12 cellular contexts compared by ENCODE assay signal in the genomic region with DNA sequence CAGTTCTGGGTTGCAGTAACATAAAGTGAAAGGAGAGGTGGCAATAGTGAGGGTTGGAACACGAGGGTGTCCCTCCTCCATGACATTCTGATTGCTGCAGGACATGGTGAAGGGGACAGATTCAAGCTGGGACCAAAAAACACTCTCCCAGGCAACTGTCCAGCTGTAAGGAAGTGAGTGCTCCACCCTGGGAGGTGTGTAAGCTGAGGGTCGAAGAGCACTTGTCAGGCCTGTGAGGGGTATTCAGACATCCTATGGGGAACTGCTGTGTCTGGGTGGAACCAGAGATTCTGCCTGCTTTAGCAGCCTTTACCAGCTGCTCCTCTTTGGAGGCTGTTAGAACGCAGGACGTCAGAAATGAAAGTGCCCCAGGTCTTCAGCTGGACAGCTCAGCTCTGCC.
DNase-seq lines count a peak whose midpoint lies in the region; ATAC-seq and TF ChIP-seq lines count a peak whose summit lies in the region.
"Had no signal": no experiment of that assay in that cellular context is flagged by ENCODE, and none has a peak within 500 bp of the region (broad histone marks: within the 10 kb centered on the region; RNA-seq: fewer than 3 reads in every experiment).

No MANE protein-coding gene starts in this region.

- no peak overlapping the region for H2AFZ ChIP-seq in osteoblast (ENCODE audit: low read length)

- H3K4me2 ChIP-seq in osteoblast (ENCODE audit: insufficient read depth, low read length), result no peak overlapping the region

- intact Hi-C loops in Right ventricle myocardium inferior (cut with DNase I) (no loop called here), left ventricle myocardium inferior (cut with micrococcal nuclease) (no loop called here)

- DNase-seq in Right ventricle myocardium inferior (ENCODE audit: missing footprints), result peak; percentile 14
- no peak for DNase-seq in left ventricle myocardium inferior
- peak; percentile 45 for DNase-seq in osteoblast (ENCODE audit: insufficient read length, low spot score, missing footprints)
- no peak for DNase-seq in MG63
- DNase-seq in HPDE6-E6E7 (ENCODE audit: extremely low spot score), result no peak
- DNase-seq: CD8-positive, alpha-beta T cell; COR-L47; GF-D8; HCEC 1CT had no signal

- H3K4me1 ChIP-seq in left ventricle myocardium inferior, result peaks cover 52% of the 10 kb centered on the region
- H3K4me1 ChIP-seq in gastroesophageal sphincter, result peaks cover 0 to 58% (median 21%) of the 10 kb centered on the region in 3 donors
- no peaks in the 10 kb centered on the region for H3K4me1 ChIP-seq in osteoblast (ENCODE audit: insufficient read depth, low read length)

- TF ChIP-seq CTCF in left ventricle myocardium inferior (IDR thresholded peaks at IDR 0.05; ENCODE audit: borderline replicate concordance) (no peak), gastroesophageal sphincter (IDR thresholded peaks at IDR 0.05) (no peak), osteoblast (IDR thresholded peaks at IDR 0.05; ENCODE audit: extremely low read depth, low read depth, low read length) (no peak)

- WGBS in gastroesophageal sphincter (ENCODE audit: low coverage in 1 of 2), 2 donors, result 76 to 79% methylated on average over 2 to 3 of the region's 4 CpGs

- no peak for ATAC-seq in Right ventricle myocardium inferior
- no peak for ATAC-seq in gastroesophageal sphincter
- no peak for ATAC-seq in HG03521 (IDR thresholded peaks at IDR 0.05; ENCODE audit: unreplicated experiment)
- ATAC-seq: CD8-positive, alpha-beta T cell had no signal

- H3K9me3 ChIP-seq in left ventricle myocardium inferior (replicated peaks), result no peaks in the 10 kb centered on the region
- H3K9me3 ChIP-seq in gastroesophageal sphincter, result no peaks in the 10 kb centered on the region
- no peaks in the 10 kb centered on the region for H3K9me3 ChIP-seq in osteoblast (ENCODE audit: low read depth, low read length)
- H3K9me3 ChIP-seq in MG63, result no peaks in the 10 kb centered on the region

- no peaks in the 10 kb centered on the region for H3K36me3 ChIP-seq in left ventricle myocardium inferior
- no peaks in the 10 kb centered on the region for H3K36me3 ChIP-seq in gastroesophageal sphincter
- no peaks in the 10 kb centered on the region for H3K36me3 ChIP-seq in osteoblast (ENCODE audit: insufficient read depth, low read length)
- H3K36me3 ChIP-seq in MG63, result peaks cover 4% of the 10 kb centered on the region

- TF ChIP-seq EP300 in gastroesophageal sphincter (IDR thresholded peaks at IDR 0.05), result no peak

- no peaks in the 10 kb centered on the region for H3K79me2 ChIP-seq in osteoblast (ENCODE audit: insufficient read depth, low read length)

- no peaks in the 10 kb centered on the region for H4K20me1 ChIP-seq in osteoblast (ENCODE audit: insufficient read depth, low read length)

- H3K27me3 ChIP-seq in left ventricle myocardium inferior (ENCODE audit: low read depth) (no peaks in the 10 kb centered on the region), gastroesophageal sphincter (no peaks in the 10 kb centered on the region), osteoblast (ENCODE audit: insufficient read depth, low read length) (peaks cover 3% of the 10 kb centered on the region), MG63 (no peaks in the 10 kb centered on the region)

- no peak overlapping the region for H3K27ac ChIP-seq in left ventricle myocardium inferior (replicated peaks)
- H3K27ac ChIP-seq in gastroesophageal sphincter, result peak overlapping the region in 3 of 4 donors; percentile 17 to 41 (median 32)
- no peak overlapping the region for H3K27ac ChIP-seq in osteoblast (ENCODE audit: low read depth, low read length)
- H3K27ac ChIP-seq: 22Rv1 had no signal

- no peak overlapping the region for H3K4me3 ChIP-seq in left ventricle myocardium inferior
- H3K4me3 ChIP-seq in gastroesophageal sphincter, result no peak overlapping the region
- H3K4me3 ChIP-seq in osteoblast (ENCODE audit: insufficient read depth, low read length), result no peak overlapping the region
- no peak overlapping the region for H3K4me3 ChIP-seq in MG63

- TF ChIP-seq POLR2A in gastroesophageal sphincter (IDR thresholded peaks at IDR 0.05), result no peak

Comparison
In these comparisons a context has a peak if more than half of its experiments do, and no peak if none do; other contexts are left out.
1. DNase-seq: peak in Right ventricle myocardium inferior (single experiment) and osteoblast (single experiment); none in left ventricle myocardium inferior (single experiment), MG63 (single experiment) and HPDE6-E6E7 (single experiment).
2. H3K27ac ChIP-seq: peak in gastroesophageal sphincter (3 of 4); none in left ventricle myocardium inferior (single experiment) and osteoblast (single experiment).